In the genomic region with DNA sequence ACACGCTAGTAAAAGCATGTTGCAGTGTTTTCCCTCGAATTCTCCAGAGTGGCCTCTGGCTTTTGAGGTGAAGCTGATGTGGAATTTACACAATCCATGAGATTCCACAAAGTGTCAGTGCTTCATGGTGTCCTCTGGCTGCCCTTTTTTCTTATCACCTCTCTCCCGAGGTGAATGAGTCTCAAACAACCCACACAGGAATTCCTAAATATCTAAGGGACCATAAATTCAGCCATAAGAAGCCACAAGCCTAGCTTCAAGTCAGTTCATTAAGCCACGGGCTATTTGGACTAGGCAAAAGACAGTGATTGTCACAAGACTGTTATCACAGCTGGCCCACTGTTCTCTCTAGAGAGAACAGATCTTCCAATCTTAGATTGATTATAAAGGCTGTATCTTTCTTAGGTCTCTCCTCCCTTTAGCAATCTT, we compare ENCODE assay signal across 10 cellular contexts. TPM values are rescaled to one million over a fixed set of nuclear protein-coding genes. Genes with fewer than 3 reads are reported as not detected.
DNase-seq lines count a peak whose midpoint lies in the region; ATAC-seq and TF ChIP-seq lines count a peak whose summit lies in the region.
"Had no signal": no experiment of that assay in that cellular context is flagged by ENCODE, and none has a peak within 500 bp of the region (broad histone marks: within the 10 kb centered on the region; RNA-seq: fewer than 3 reads in every experiment).

No MANE protein-coding gene starts in this region.

- H3K4me3 ChIP-seq in Panc1 (ENCODE audit: low read depth in 2 of 2, low read length in 2 of 2) = no peak overlapping the region

- H3K27ac Mint-ChIP-seq in activated CD4-positive, alpha-beta T cell treated with anti-CD3 and anti-CD28 coated beads, Interleukin-2, amount 10 ng/mL, durations not matched to agents 24 days and 14 days = peak overlapping the region; percentile 12

- H3K9me3 ChIP-seq in Panc1 (ENCODE audit: control insufficient read depth, insufficient read depth, low read depth, low read length) = no peaks in the 10 kb centered on the region

- DNase-seq in activated CD4-positive, alpha-beta T cell treated with anti-CD3 and anti-CD28 coated beads, Interleukin-2, amount 10 ng/mL, durations not matched to agents 24 days and 14 days = peak; percentile 51
- DNase-seq in activated CD4-positive, alpha-beta T cell treated with anti-CD3 and anti-CD28 coated beads, Interleukin-2, amount 50 U/mL, for 48 hours = no peak
- DNase-seq in Panc1 (ENCODE audit: low read depth, low spot score) (no peak), fibroblast of peridontal ligament (ENCODE audit: extremely low read depth) (peak; percentile 31), sciatic nerve (ENCODE audit: low spot score) (no peak), HuH-7 (ENCODE audit: low spot score) (no peak), posterior vena cava (ENCODE audit: low spot score) (no peak)
- DNase-seq: activated CD8-positive, alpha-beta memory T cell treated with anti-CD3 and anti-CD28 coated beads, Interleukin-2, amount 50 U/mL, for 48 hours; cerebellar nuclear complex had no signal

- ATAC-seq in Panc1 (no peak), sciatic nerve (peak; percentile 64), HG03159 (IDR thresholded peaks at IDR 0.05; ENCODE audit: unreplicated experiment) (no peak)

- H3K36me3 Mint-ChIP-seq in activated CD4-positive, alpha-beta T cell treated with anti-CD3 and anti-CD28 coated beads, Interleukin-2, amount 10 ng/mL, durations not matched to agents 24 days and 14 days (ENCODE audit: low read depth) = peaks cover 8% of the 10 kb centered on the region

- peaks cover 5% of the 10 kb centered on the region for H3K4me1 ChIP-seq in Panc1 (ENCODE audit: control insufficient read depth, insufficient read depth, low read length)

- no peaks in the 10 kb centered on the region for H3K27me3 ChIP-seq in Panc1 (ENCODE audit: control insufficient read depth, insufficient read depth, low read length)

- no peaks in the 10 kb centered on the region for H3K27me3 Mint-ChIP-seq in activated CD4-positive, alpha-beta T cell treated with anti-CD3 and anti-CD28 coated beads, Interleukin-2, amount 10 ng/mL, durations not matched to agents 24 days and 14 days

- intact Hi-C loops in activated CD4-positive, alpha-beta T cell treated with anti-CD3 and anti-CD28 coated beads, Interleukin-2, amount 10 ng/mL, durations not matched to agents 24 days and 14 days (cut with micrococcal nuclease) = loop anchor here (1.0 to 10.0 kb wide), 3 partner anchors 9 to 745 kb away; a partner anchor contains a TSS
- intact Hi-C loops in Panc1 (cut with micrococcal nuclease; ENCODE audit: unreplicated experiment) (loop anchor here (10.0 kb wide), 1 partner anchor 115 kb away; a partner anchor contains a TSS), sciatic nerve (cut with DNase I) (loop anchor here (10.0 kb wide), 1 partner anchor 125 kb away; no protein-coding TSS in a partner anchor), posterior vena cava (cut with DNase I) (no loop called here)

- no peaks in the 10 kb centered on the region for H3K36me3 ChIP-seq in Panc1 (ENCODE audit: control insufficient read depth, insufficient read depth, low read length)

- no peak for TF ChIP-seq CTCF in Panc1 (IDR thresholded peaks at IDR 0.05)

- CTCF ChIA-PET in Panc1 (lab: Charles Lee) = no interaction called here

- in situ Hi-C loops in Panc1 (cut with HindIII; ENCODE audit: low pct_unique_long_range_greater_than_20kb, low sequenced_read_pairs) = no loop called here

- H3K9me3 Mint-ChIP-seq in activated CD4-positive, alpha-beta T cell treated with anti-CD3 and anti-CD28 coated beads, Interleukin-2, amount 10 ng/mL, durations not matched to agents 24 days and 14 days = no peaks in the 10 kb centered on the region

- H3K4me3 Mint-ChIP-seq in activated CD4-positive, alpha-beta T cell treated with anti-CD3 and anti-CD28 coated beads, Interleukin-2, amount 10 ng/mL, durations not matched to agents 24 days and 14 days = no peak overlapping the region

- POLR2A ChIA-PET in Panc1 (lab: Charles Lee) = no interaction called here

- H3K4me1 Mint-ChIP-seq in activated CD4-positive, alpha-beta T cell treated with anti-CD3 and anti-CD28 coated beads, Interleukin-2, amount 10 ng/mL, durations not matched to agents 24 days and 14 days = peaks cover 52% of the 10 kb centered on the region

- no TSS peak for BruUV-seq in Panc1 (replicated peaks; lab: Mats Ljungman, UMichigan)

- peak overlapping the region; percentile 32; the same call in 1 of the 2 replicates for H3K27ac ChIP-seq in Panc1 (ENCODE audit: low read length)

RNA-seq across cellular contexts. Expression of a gene that starts 4.3 kb away (rescaled TPM):
- total RNA-seq in activated CD4-positive, alpha-beta T cell treated with anti-CD3 and anti-CD28 coated beads, Interleukin-2, amount 10 ng/mL, durations not matched to agents 24 days and 14 days = 16.4 and 19.0 TPM in 2 replicates
- total RNA-seq in Panc1 (2021; ENCODE audit: unreplicated experiment) (12.0 TPM), sciatic nerve (5.6 TPM), posterior vena cava (1 to 10 TPM; 5.0 to 6.8 TPM)
- polyA plus RNA-seq in Panc1 (2012; ENCODE audit: insufficient read length) = 6.4 TPM

Comparison
In these comparisons a context has a peak if more than half of its experiments do, and no peak if none do; other contexts are left out.
1. DNase-seq: peak in activated CD4-positive, alpha-beta T cell treated with anti-CD3 and anti-CD28 coated beads, Interleukin-2, amount 10 ng/mL, durations not matched to agents 24 days and 14 days (single experiment) and fibroblast of peridontal ligament (single experiment); none in activated CD4-positive, alpha-beta T cell treated with anti-CD3 and anti-CD28 coated beads, Interleukin-2, amount 50 U/mL, for 48 hours (0 of 2), Panc1 (single experiment), sciatic nerve (single experiment), HuH-7 (single experiment) and posterior vena cava (single experiment).
2. intact Hi-C loops: an anchor here in activated CD4-positive, alpha-beta T cell treated with anti-CD3 and anti-CD28 coated beads, Interleukin-2, amount 10 ng/mL, durations not matched to agents 24 days and 14 days (1.0 to 10.0 kb wide), Panc1 (10.0 kb wide) and sciatic nerve (10.0 kb wide); none called in posterior vena cava.